ENCODE assay signal across 21 cellular contexts in genomic region chr18:63126134-63127067, GRCh38.
DNase-seq lines count a peak whose midpoint lies in the region; ATAC-seq and FAIRE-seq lines count a peak whose summit lies in the region.
"Had no signal": no experiment of that assay in that cellular context is flagged by ENCODE, and none has a peak within 500 bp of the region (broad histone marks: within the 10 kb centered on the region; RNA-seq: fewer than 3 reads in every experiment).

No MANE protein-coding gene starts in this region.

- no CpG with 5 or more reads among the region's 12 CpGs for WGBS in trophoblast cell (ENCODE audit: extremely low coverage, insufficient coverage, insufficient read length)

- no peak overlapping the region for H4K91ac ChIP-seq in trophoblast cell (ENCODE audit: low read depth, low read length)

- H2BK120ac ChIP-seq in trophoblast cell (ENCODE audit: insufficient read depth, low read length, poor library complexity): no peak overlapping the region

- H3K4me3 Mint-ChIP-seq in activated T-cell treated with anti-CD3 and anti-CD28 coated beads, Interleukin-2, amount 50 U/mL, for 72 hours: no peak overlapping the region
- H3K4me3 Mint-ChIP-seq: nephron progenitor cell had no signal

- H2BK12ac ChIP-seq in trophoblast cell (ENCODE audit: low read length): no peak overlapping the region

- H3K27me3 ChIP-seq in adipocyte (replicated peaks; ENCODE audit: control insufficient read depth, insufficient read depth, low read length): no peaks in the 10 kb centered on the region
- H3K27me3 ChIP-seq in trophoblast cell (ENCODE audit: insufficient read depth, low read length): no peaks in the 10 kb centered on the region
- H3K27me3 ChIP-seq: ascending aorta, heart left ventricle, pancreas had no signal

- H3K4ac ChIP-seq in trophoblast cell (ENCODE audit: low read depth, low read length): no peak overlapping the region

- H3K27ac Mint-ChIP-seq in activated T-cell treated with anti-CD3 and anti-CD28 coated beads, Interleukin-2, amount 50 U/mL, for 72 hours: peak overlapping the region; percentile 55
- H3K27ac Mint-ChIP-seq: nephron progenitor cell had no signal

- H4K8ac ChIP-seq in trophoblast cell (ENCODE audit: low read depth, low read length): no peak overlapping the region

- FAIRE-seq in GM19239 (lab: Jason Lieb, UNC): peak; percentile 54
- FAIRE-seq: pancreas, urothelium cell line had no signal

- H3K9ac ChIP-seq in adipocyte (ENCODE audit: low read length): no peak overlapping the region
- no peak overlapping the region for H3K9ac ChIP-seq in trophoblast cell (ENCODE audit: low read length)

- H3K36me3 ChIP-seq in adipocyte (ENCODE audit: control insufficient read depth, insufficient read depth, low read length, severe bottlenecking) (no peaks in the 10 kb centered on the region), trophoblast cell (ENCODE audit: control insufficient read depth in 1 of 2, insufficient read depth in 2 of 2, low read length in 2 of 2) (no peaks in the 10 kb centered on the region)
- H3K36me3 ChIP-seq: ascending aorta, HAP-1, pancreas had no signal

- peaks cover 5% of the 10 kb centered on the region for H3K79me1 ChIP-seq in trophoblast cell (ENCODE audit: low read length)

- H3K23ac ChIP-seq in trophoblast cell (ENCODE audit: low read length): no peak overlapping the region

- no peaks in the 10 kb centered on the region for H3K27me3 Mint-ChIP-seq in activated T-cell treated with anti-CD3 and anti-CD28 coated beads, Interleukin-2, amount 50 U/mL, for 72 hours (ENCODE audit: low read depth)

- H3K18ac ChIP-seq in trophoblast cell (ENCODE audit: low read length): no peak overlapping the region

- H3K9me3 Mint-ChIP-seq in activated T-cell treated with anti-CD3 and anti-CD28 coated beads, Interleukin-2, amount 50 U/mL, for 72 hours: peaks cover 0 to 1% of the 10 kb centered on the region in 2 donors
- H3K9me3 Mint-ChIP-seq: nephron progenitor cell had no signal

- H4K12ac ChIP-seq in trophoblast cell (ENCODE audit: low read depth, low read length): no peak overlapping the region

- H3K9me3 ChIP-seq in adipocyte (ENCODE audit: control insufficient read depth, low read length) (no peaks in the 10 kb centered on the region), trophoblast cell (ENCODE audit: insufficient read depth, low read depth, low read length) (peaks cover 2% of the 10 kb centered on the region)
- H3K9me3 ChIP-seq: ascending aorta, HAP-1, heart left ventricle, pancreas had no signal

- H2AK5ac ChIP-seq in trophoblast cell (ENCODE audit: low read length): no peak overlapping the region

- H3K4me3 ChIP-seq in adipocyte (ENCODE audit: low read length): no peak overlapping the region
- no peak overlapping the region for H3K4me3 ChIP-seq in trophoblast cell (ENCODE audit: low read depth, low read length)
- H3K4me3 ChIP-seq: ascending aorta, HAP-1, heart left ventricle, pancreas had no signal

- H2BK5ac ChIP-seq in trophoblast cell (ENCODE audit: low read depth, low read length, poor library complexity): no peak overlapping the region

- H3K14ac ChIP-seq in trophoblast cell (ENCODE audit: low read length): no peak overlapping the region

- H3K36me3 Mint-ChIP-seq in activated T-cell treated with anti-CD3 and anti-CD28 coated beads, Interleukin-2, amount 50 U/mL, for 72 hours (ENCODE audit: insufficient read depth in 2 of 2): peaks cover 7 to 14% of the 10 kb centered on the region in 2 donors

- H3K27ac ChIP-seq in trophoblast cell (ENCODE audit: low read depth, low read length): no peak overlapping the region
- H3K27ac ChIP-seq: ascending aorta, heart left ventricle, pancreas had no signal

- DNase-seq in activated T-cell treated with anti-CD3 and anti-CD28 coated beads, Interleukin-2, amount 50 U/mL, for 72 hours: no peak
- no peak for DNase-seq in activated T-cell treated with anti-CD3 and anti-CD28 coated beads for 4 hours
- no peak for DNase-seq in GM19239 (ENCODE audit: insufficient read length, low spot score)
- DNase-seq in adipocyte (ENCODE audit: low read depth): peak; percentile 30
- peak; percentile 37 to 75 for DNase-seq in trophoblast cell
- no peak for DNase-seq in NCI-H510A treated with DMSO at 0.1 percent for 48 hours (lab: John Stamatoyannopoulos, UW)
- DNase-seq in central memory CD4-positive, alpha-beta T cell: no peak
- no peak for DNase-seq in HPDE6-E6E7 (ENCODE audit: extremely low spot score)
- DNase-seq: activated CD4-positive, alpha-beta T cell treated with anti-CD3 and anti-CD28 coated beads for 1 hour; C1 segment of cervical spinal cord; heart left ventricle; NCI-H146; NCI-H69; nephron progenitor cell; pancreas; stimulated activated CD4-positive, alpha-beta T cell treated with anti-CD3 and anti-CD28 coated beads, Interleukin-15, amount 100 ng/mL, for 24 hours had no signal

- H2AFZ ChIP-seq in trophoblast cell (ENCODE audit: insufficient read depth, low read length, poor library complexity): no peak overlapping the region

- peaks cover 14% of the 10 kb centered on the region for H3K4me1 ChIP-seq in adipocyte (ENCODE audit: control insufficient read depth, insufficient read depth, low read length)
- H3K4me1 ChIP-seq in trophoblast cell (ENCODE audit: control insufficient read depth in 1 of 2, insufficient read depth in 2 of 2, low read length in 2 of 2): peaks cover 0 to 4% of the 10 kb centered on the region in 2 experiments

- no peak overlapping the region for H3K4me2 ChIP-seq in trophoblast cell (ENCODE audit: low read length)

- H3K79me2 ChIP-seq in trophoblast cell (ENCODE audit: control insufficient read depth, insufficient read depth, low read length, poor library complexity): no peaks in the 10 kb centered on the region

- H3K4me1 Mint-ChIP-seq in activated T-cell treated with anti-CD3 and anti-CD28 coated beads, Interleukin-2, amount 50 U/mL, for 72 hours (ENCODE audit: low read depth): peaks cover 12% of the 10 kb centered on the region

- ATAC-seq in activated T-cell treated with anti-CD3 and anti-CD28 coated beads, Interleukin-2, amount 50 U/mL, for 72 hours (replicated peaks in 1 of 2): no peak
- ATAC-seq: heart left ventricle, left lobe of liver, pancreas, sciatic nerve had no signal

Comparison
In these comparisons a context has a peak if more than half of its experiments do, and no peak if none do; other contexts are left out.
1. DNase-seq: peak in adipocyte (single experiment) and trophoblast cell (2 of 2); none in activated T-cell treated with anti-CD3 and anti-CD28 coated beads, Interleukin-2, amount 50 U/mL, for 72 hours (0 of 2), activated T-cell treated with anti-CD3 and anti-CD28 coated beads for 4 hours (single experiment), GM19239 (single experiment), NCI-H510A treated with DMSO at 0.1 percent for 48 hours (single experiment), central memory CD4-positive, alpha-beta T cell (single experiment) and HPDE6-E6E7 (single experiment).